In genomic region chr4:153520227-153520626, GRCh38 we compare ENCODE assay signal across 16 cellular contexts. TPM values are rescaled to one million over a fixed set of nuclear protein-coding genes. Genes with fewer than 3 reads are reported as not detected.
A peak's percentile ranks its signal among the peaks of the same experiment; 100 is the strongest.
DNase-seq lines count a peak whose midpoint lies in the region; ATAC-seq and TF ChIP-seq lines count a peak whose summit lies in the region.
"Had no signal": no experiment of that assay in that cellular context is flagged by ENCODE, and none has a peak within 500 bp of the region (broad histone marks: within the 10 kb centered on the region; RNA-seq: fewer than 3 reads in every experiment).

No MANE protein-coding gene starts in this region.

- peak overlapping the region; percentile 85 for H3K4me3 Mint-ChIP-seq in CD4-positive, alpha-beta T cell
- peak overlapping the region; percentile 75 for H3K4me3 Mint-ChIP-seq in activated naive CD8-positive, alpha-beta T cell
- H3K4me3 Mint-ChIP-seq in natural killer cell (peak overlapping the region; percentile 87), mesothelial cell of epicardium (no peak overlapping the region)
- H3K4me3 Mint-ChIP-seq: HFFc6 had no signal

- no peaks in the 10 kb centered on the region for H3K27me3 Mint-ChIP-seq in CD4-positive, alpha-beta T cell
- no peaks in the 10 kb centered on the region for H3K27me3 Mint-ChIP-seq in activated naive CD8-positive, alpha-beta T cell
- H3K27me3 Mint-ChIP-seq in natural killer cell (ENCODE audit: low read depth in 2 of 2) (no peaks in the 10 kb centered on the region), mesothelial cell of epicardium (ENCODE audit: low read depth) (no peaks in the 10 kb centered on the region)

- H3K27ac ChIP-seq in CD4-positive, alpha-beta T cell (ENCODE audit: low read depth, low read length) = peak overlapping the region; percentile 66
- no peak overlapping the region for H3K27ac ChIP-seq in suprapubic skin
- H3K27ac ChIP-seq: parathyroid adenoma, SJSA1 had no signal

- TF ChIP-seq EP300 in suprapubic skin (IDR thresholded peaks at IDR 0.05) = no peak

- POLR2A ChIA-PET in CD4-positive, alpha-beta T cell (lab: Charles Lee) = interaction anchor here (1.6 to 5.3 kb wide), 5 partner anchors 11 to 52 kb away, joined by 6 to 79 read pairs (median 12); no protein-coding TSS in a partner anchor

- no peak for DNase-seq in CD4-positive, alpha-beta T cell
- DNase-seq in GM12865 (ENCODE audit: low read depth) = no peak
- DNase-seq in natural killer cell = no peak
- no peak for DNase-seq in suprapubic skin (ENCODE audit: low spot score in 2 of 2)
- no peak for DNase-seq in mesothelial cell of epicardium (ENCODE audit: low spot score in 2 of 2, unreplicated experiment in 2 of 2)
- DNase-seq: amygdala; EL; HFFc6; Karpas-422; NCI-H1436; stimulated activated naive CD4-positive, alpha-beta T cell treated with Interleukin-2 at 50 U/mL for 16 hours had no signal

- intact Hi-C loops in CD4-positive, alpha-beta T cell (cut with DNase I, micrococcal nuclease) = loop anchor here (5.0 kb wide), 4 partner anchors 33 to 93 kb away; partner anchors contain the start of gene TMEM131L (in 1 of the 2)
- intact Hi-C loops in natural killer cell (cut with micrococcal nuclease) = loop anchor here (5.0 kb wide), 1 partner anchor 83 kb away; no protein-coding TSS in a partner anchor

- H3K27ac Mint-ChIP-seq in CD4-positive, alpha-beta T cell = peak overlapping the region; percentile 91
- peak overlapping the region; percentile 95 for H3K27ac Mint-ChIP-seq in activated naive CD8-positive, alpha-beta T cell
- H3K27ac Mint-ChIP-seq in natural killer cell (peak overlapping the region; percentile 90 to 92), mesothelial cell of epicardium (no peak overlapping the region)
- H3K27ac Mint-ChIP-seq: HFFc6 had no signal

- H3K9me3 ChIP-seq in CD4-positive, alpha-beta T cell (ENCODE audit: control insufficient read depth, low read length) = no peaks in the 10 kb centered on the region
- no peaks in the 10 kb centered on the region for H3K9me3 ChIP-seq in suprapubic skin
- H3K9me3 ChIP-seq: SJSA1 had no signal

- ATAC-seq in CD4-positive, alpha-beta T cell (ENCODE audit: poor library complexity) = no peak
- ATAC-seq in natural killer cell (no peak), GM21786 (IDR thresholded peaks at IDR 0.05; ENCODE audit: unreplicated experiment) (no peak), HG03039 (IDR thresholded peaks at IDR 0.05; ENCODE audit: unreplicated experiment) (no peak)

- no peaks in the 10 kb centered on the region for H3K27me3 ChIP-seq in CD4-positive, alpha-beta T cell (ENCODE audit: control insufficient read depth, insufficient read depth, low read length)
- no peaks in the 10 kb centered on the region for H3K27me3 ChIP-seq in suprapubic skin
- H3K27me3 ChIP-seq: SJSA1 had no signal

- WGBS in suprapubic skin = 96% methylated on average over 4 of the region's 4 CpGs

- no peak for TF ChIP-seq CTCF in CD4-positive, alpha-beta T cell (IDR thresholded peaks at IDR 0.05)
- TF ChIP-seq CTCF in GM12865 (IDR thresholded peaks at IDR 0.05; ENCODE audit: insufficient read depth, low read depth, low read length, missing control alignments) (no peak), natural killer cell (IDR thresholded peaks at IDR 0.05) (no peak), suprapubic skin (IDR thresholded peaks at IDR 0.05) (no peak), mesothelial cell of epicardium (IDR thresholded peaks at IDR 0.05; ENCODE audit: unreplicated experiment) (no peak)

- CTCF ChIA-PET in CD4-positive, alpha-beta T cell (lab: Charles Lee) = interaction anchor here (1.2 kb wide), 1 partner anchor 54 kb away, joined by 3 read pairs; no protein-coding TSS in a partner anchor

- H3K36me3 Mint-ChIP-seq in CD4-positive, alpha-beta T cell (ENCODE audit: low read depth) = peaks cover 34% of the 10 kb centered on the region
- peaks cover 10% of the 10 kb centered on the region for H3K36me3 Mint-ChIP-seq in activated naive CD8-positive, alpha-beta T cell
- H3K36me3 Mint-ChIP-seq in natural killer cell (no peaks in the 10 kb centered on the region), mesothelial cell of epicardium (no peaks in the 10 kb centered on the region)

- TF ChIP-seq POLR2A in suprapubic skin (IDR thresholded peaks at IDR 0.05) = no peak

- H3K4me3 ChIP-seq in GM12865 (ENCODE audit: low read depth, low read length) = peak overlapping the region; percentile 52
- no peak overlapping the region for H3K4me3 ChIP-seq in suprapubic skin
- H3K4me3 ChIP-seq: SJSA1 had no signal

- no peaks in the 10 kb centered on the region for H3K9me3 Mint-ChIP-seq in CD4-positive, alpha-beta T cell
- no peaks in the 10 kb centered on the region for H3K9me3 Mint-ChIP-seq in activated naive CD8-positive, alpha-beta T cell (ENCODE audit: low read depth)
- H3K9me3 Mint-ChIP-seq in natural killer cell (no peaks in the 10 kb centered on the region), mesothelial cell of epicardium (peaks cover 6% of the 10 kb centered on the region)
- H3K9me3 Mint-ChIP-seq: HFFc6 had no signal

- H3K4me1 Mint-ChIP-seq in CD4-positive, alpha-beta T cell (ENCODE audit: low read depth) = peaks cover 89% of the 10 kb centered on the region
- peaks cover 88% of the 10 kb centered on the region for H3K4me1 Mint-ChIP-seq in activated naive CD8-positive, alpha-beta T cell (ENCODE audit: low read depth)
- peaks cover 85 to 86% of the 10 kb centered on the region in 2 donors for H3K4me1 Mint-ChIP-seq in natural killer cell
- peaks cover 43% of the 10 kb centered on the region for H3K4me1 Mint-ChIP-seq in mesothelial cell of epicardium

- peaks cover 22% of the 10 kb centered on the region for H3K4me1 ChIP-seq in suprapubic skin
- H3K4me1 ChIP-seq: parathyroid adenoma had no signal

- no peaks in the 10 kb centered on the region for H3K36me3 ChIP-seq in suprapubic skin
- H3K36me3 ChIP-seq: SJSA1 had no signal

RNA-seq across cellular contexts. Expression of gene TMEM131L, which starts 54.1 kb away (rescaled TPM):
- total RNA-seq in CD4-positive, alpha-beta T cell = 100 to 1,000 TPM; 101 to 106 TPM
- total RNA-seq in natural killer cell = 100 to 1,000 TPM in 1 of 3 donors, 10 to 100 TPM in 2; 67.8 to 105 (median 71.1) TPM
- total RNA-seq in suprapubic skin = 10 to 100 TPM; 13.5 to 25.0 (median 17.2) TPM
- 11.0 to 13.9 TPM (median 11.4 TPM) in 3 replicates for total RNA-seq in mesothelial cell of epicardium
